In genomic region chr11:14750911-14751310, GRCh38 we compare ENCODE assay signal across 17 cellular contexts.
DNase-seq lines count a peak whose midpoint lies in the region; ATAC-seq lines count a peak whose summit lies in the region.
"Had no signal": no experiment of that assay in that cellular context is flagged by ENCODE, and none has a peak within 500 bp of the region (broad histone marks: within the 10 kb centered on the region; RNA-seq: fewer than 3 reads in every experiment).

No MANE protein-coding gene starts in this region.

- H3K4me1 Mint-ChIP-seq in activated T-cell treated with anti-CD3 and anti-CD28 coated beads, Interleukin-2, amount 50 U/mL, for 24 hours (ENCODE audit: low read depth): peaks cover 70% of the 10 kb centered on the region
- H3K4me1 Mint-ChIP-seq in activated T-helper 17 cell treated with anti-CD3 and anti-CD28 coated beads, Interleukin-2, amount 50 U/mL, for 72 hours: peaks cover 36% of the 10 kb centered on the region

- H3K4me3 Mint-ChIP-seq in activated T-cell treated with anti-CD3 and anti-CD28 coated beads, Interleukin-2, amount 50 U/mL, for 24 hours: no peak overlapping the region
- peak overlapping the region; percentile 71 for H3K4me3 Mint-ChIP-seq in activated T-helper 17 cell treated with anti-CD3 and anti-CD28 coated beads, Interleukin-2, amount 50 U/mL, for 72 hours
- H3K4me3 Mint-ChIP-seq: HFFc6 had no signal

- DNase-seq in activated T-cell treated with anti-CD3 and anti-CD28 coated beads, Interleukin-2, amount 50 U/mL, for 24 hours: no peak
- DNase-seq in activated T-cell treated with anti-CD3 and anti-CD28 coated beads, Interleukin-2, amount 50 U/mL, for 1 hour: no peak
- DNase-seq in GF-D8 (lab: John Stamatoyannopoulos, UW) (peak; percentile 2), putamen (ENCODE audit: low spot score) (peak; percentile 58), cortex of kidney (lab: John Stamatoyannopoulos, UW) (no peak), NAMALWA (ENCODE audit: low spot score) (no peak)
- DNase-seq: 8988T, AML-193, COR-L47, DMS153, DMS79 treated with DMSO at 0.1 percent for 48 hours, EL, GDM1, HFFc6 had no signal

- H3K9me3 Mint-ChIP-seq in activated T-cell treated with anti-CD3 and anti-CD28 coated beads, Interleukin-2, amount 50 U/mL, for 24 hours: no peaks in the 10 kb centered on the region
- H3K9me3 Mint-ChIP-seq in activated T-helper 17 cell treated with anti-CD3 and anti-CD28 coated beads, Interleukin-2, amount 50 U/mL, for 72 hours: no peaks in the 10 kb centered on the region

- peaks cover 24% of the 10 kb centered on the region for H3K36me3 Mint-ChIP-seq in activated T-cell treated with anti-CD3 and anti-CD28 coated beads, Interleukin-2, amount 50 U/mL, for 24 hours (ENCODE audit: low read depth)
- no peaks in the 10 kb centered on the region for H3K36me3 Mint-ChIP-seq in activated T-helper 17 cell treated with anti-CD3 and anti-CD28 coated beads, Interleukin-2, amount 50 U/mL, for 72 hours (ENCODE audit: low read depth)

- no peaks in the 10 kb centered on the region for H3K27me3 Mint-ChIP-seq in activated T-cell treated with anti-CD3 and anti-CD28 coated beads, Interleukin-2, amount 50 U/mL, for 24 hours
- H3K27me3 Mint-ChIP-seq in activated T-helper 17 cell treated with anti-CD3 and anti-CD28 coated beads, Interleukin-2, amount 50 U/mL, for 72 hours: no peaks in the 10 kb centered on the region

- peak overlapping the region; percentile 15 for H3K27ac Mint-ChIP-seq in activated T-cell treated with anti-CD3 and anti-CD28 coated beads, Interleukin-2, amount 50 U/mL, for 24 hours
- no peak overlapping the region for H3K27ac Mint-ChIP-seq in activated T-helper 17 cell treated with anti-CD3 and anti-CD28 coated beads, Interleukin-2, amount 50 U/mL, for 72 hours
- H3K27ac Mint-ChIP-seq: HFFc6 had no signal

- no peak for ATAC-seq in activated T-helper 17 cell treated with anti-CD3 and anti-CD28 coated beads, Interleukin-2, amount 50 U/mL, for 72 hours (replicated peaks)
- no peak for ATAC-seq in GM21367 (IDR thresholded peaks at IDR 0.05; ENCODE audit: unreplicated experiment)
- ATAC-seq: HepG2 had no signal

Comparison
In these comparisons a context has a peak if more than half of its experiments do, and no peak if none do; other contexts are left out.
1. DNase-seq: peak in GF-D8 (single experiment) and putamen (single experiment); none in activated T-cell treated with anti-CD3 and anti-CD28 coated beads, Interleukin-2, amount 50 U/mL, for 24 hours (single experiment), activated T-cell treated with anti-CD3 and anti-CD28 coated beads, Interleukin-2, amount 50 U/mL, for 1 hour (single experiment), cortex of kidney (single experiment) and NAMALWA (single experiment).